Comparison of ENCODE assay signal across 16 cellular contexts in the genomic region with DNA sequence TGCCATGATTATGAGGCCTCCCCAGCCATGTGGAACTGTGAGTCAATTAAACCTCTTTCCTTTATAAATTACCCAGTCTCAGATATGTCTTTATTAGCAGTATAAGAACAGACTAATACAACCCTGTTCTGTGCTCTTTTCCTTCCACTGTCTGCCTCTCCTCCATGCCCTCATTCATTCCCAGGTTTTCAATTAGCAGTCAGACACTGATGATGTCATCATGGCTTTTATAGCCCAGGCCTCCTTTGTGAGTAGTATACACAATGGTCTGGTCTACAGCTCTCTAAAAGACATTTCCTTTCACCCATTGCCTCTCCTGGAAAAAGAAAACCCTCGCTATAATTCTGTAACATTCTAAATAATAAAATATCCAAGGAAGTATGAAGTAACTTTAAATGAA. TPM values are rescaled to one million over a fixed set of nuclear protein-coding genes. Genes with fewer than 3 reads are reported as not detected.
A peak's percentile ranks its signal among the peaks of the same experiment; 100 is the strongest.
DNase-seq lines count a peak whose midpoint lies in the region; TF ChIP-seq lines count a peak whose summit lies in the region.
"Had no signal": no experiment of that assay in that cellular context is flagged by ENCODE, and none has a peak within 500 bp of the region (broad histone marks: within the 10 kb centered on the region; RNA-seq: fewer than 3 reads in every experiment).

No MANE protein-coding gene starts in this region.

- POLR2A ChIA-PET in SK-N-SH (lab: Yijun Ruan, JAX): interaction anchor here (1.0 kb wide), 1 partner anchor 18 kb away, joined by 3 read pairs; no protein-coding TSS in a partner anchor
- POLR2A ChIA-PET in GM10248 (lab: Yijun Ruan, JAX): no interaction called here

- H3K27me3 ChIP-seq in mesendoderm (ENCODE audit: insufficient read depth, low read length, poor library complexity): no peaks in the 10 kb centered on the region
- H3K27me3 ChIP-seq in SK-N-SH (ENCODE audit: insufficient read depth): no peaks in the 10 kb centered on the region
- H3K27me3 ChIP-seq: BE2C had no signal

- no peak overlapping the region for H4K8ac ChIP-seq in mesendoderm (ENCODE audit: low read depth, low read length)

- no peak overlapping the region for H3K4me2 ChIP-seq in mesendoderm (ENCODE audit: low read length)
- H3K4me2 ChIP-seq in SK-N-SH: no peak overlapping the region

- no peak overlapping the region for H2BK120ac ChIP-seq in mesendoderm (ENCODE audit: low read depth, low read length)

- H3K23ac ChIP-seq in mesendoderm (ENCODE audit: low read length): no peak overlapping the region

- H3K36me3 ChIP-seq in mesendoderm (ENCODE audit: control insufficient read depth, insufficient read depth, low read length) (no peaks in the 10 kb centered on the region), SK-N-SH (replicated peaks in 1 of 2; ENCODE audit: control insufficient read depth in 1 of 2, insufficient read depth in 2 of 2, low read length in 1 of 2) (peaks cover 0 to 3% of the 10 kb centered on the region in 2 experiments)
- H3K36me3 ChIP-seq: BE2C had no signal

- H3K9me2 ChIP-seq in SK-N-SH: no peaks in the 10 kb centered on the region

- no peak overlapping the region for H2BK15ac ChIP-seq in mesendoderm (replicated peaks; ENCODE audit: low read depth)

- no peak overlapping the region for H3K4ac ChIP-seq in mesendoderm (ENCODE audit: low read depth, low read length)

- H3K79me2 ChIP-seq in mesendoderm (ENCODE audit: control insufficient read depth, insufficient read depth, low read length) (no peaks in the 10 kb centered on the region), SK-N-SH (ENCODE audit: insufficient read depth) (no peaks in the 10 kb centered on the region)

- no CpG with 5 or more reads among the region's 1 CpG for WGBS in mesendoderm (ENCODE audit: extremely low coverage, insufficient coverage, low lambda C conversion rate)
- WGBS in SK-N-SH (ENCODE audit: low lambda C conversion rate): 87% methylated on average over 1 of the region's 1 CpG

- no peak overlapping the region for H2AK5ac ChIP-seq in mesendoderm (ENCODE audit: low read length)

- CTCF ChIA-PET in SK-N-SH (lab: Yijun Ruan, JAX): interaction anchor here (1.2 kb wide), 1 partner anchor 19 kb away, joined by 3 read pairs; no protein-coding TSS in a partner anchor
- CTCF ChIA-PET in GM10248 (lab: Yijun Ruan, JAX): no interaction called here

- H4K20me1 ChIP-seq in SK-N-SH (ENCODE audit: insufficient read depth): no peaks in the 10 kb centered on the region

- H3K4me1 ChIP-seq in mesendoderm (ENCODE audit: control insufficient read depth, low read depth, low read length) (no peaks in the 10 kb centered on the region), SK-N-SH (ENCODE audit: control insufficient read depth in 1 of 2, insufficient read depth in 2 of 2, low read depth in 1 of 2, low read length in 1 of 2) (peaks cover 0 to 8% of the 10 kb centered on the region in 2 experiments; a peak in 2 of 4 replicates)

- no peak overlapping the region for H2AFZ ChIP-seq in SK-N-SH (ENCODE audit: low read depth)

- DNase-seq in NCI-H748 (lab: John Stamatoyannopoulos, UW; ENCODE audit: unreplicated experiment) (peak; percentile 9), NCI-H748 treated with DMSO at 0.1 percent for 48 hours (lab: John Stamatoyannopoulos, UW) (no peak), NCI-H69 (lab: John Stamatoyannopoulos, UW) (peak; percentile 81), mesendoderm (peak; percentile 16), SK-N-SH (no peak), GM10248 (ENCODE audit: extremely low spot score) (no peak)
- DNase-seq: BE2C; C1 segment of cervical spinal cord; CD4-positive, CD25-positive, alpha-beta regulatory T cell; CD8-positive, alpha-beta memory T cell; COR-L47; DMS 273 treated with DMSO at 0.1 percent for 48 hours; DMS53; DND-41; EL; H9 had no signal

- no peaks in the 10 kb centered on the region for H3F3A ChIP-seq in SK-N-SH (replicated peaks; ENCODE audit: insufficient read depth)

- H3K9me3 ChIP-seq in SK-N-SH: no peaks in the 10 kb centered on the region
- H3K9me3 ChIP-seq: BE2C had no signal

- H3K18ac ChIP-seq in mesendoderm (ENCODE audit: low read length): no peak overlapping the region

- H2BK5ac ChIP-seq in mesendoderm (ENCODE audit: low read length): no peak overlapping the region

- H3K27ac ChIP-seq in mesendoderm (ENCODE audit: low read depth, low read length): no peak overlapping the region
- H3K27ac ChIP-seq in SK-N-SH (ENCODE audit: low read depth in 2 of 2, low read length in 1 of 2): peak overlapping the region in 1 of 2 experiments; percentile 23; a peak in 1 of 4 replicates

- H3K56ac ChIP-seq in mesendoderm (ENCODE audit: low read length): no peak overlapping the region

- no peak for TF ChIP-seq EP300 in SK-N-SH (IDR thresholded peaks at IDR 0.05; ENCODE audit: borderline replicate concordance in 1 of 2, low read depth in 1 of 2, low read length in 1 of 2)

- no peak overlapping the region for H4K5ac ChIP-seq in mesendoderm (ENCODE audit: low read length)

- no peaks in the 10 kb centered on the region for H3K79me1 ChIP-seq in mesendoderm (ENCODE audit: low read length)

- H3K9ac ChIP-seq in mesendoderm (ENCODE audit: low read length): no peak overlapping the region
- H3K9ac ChIP-seq in SK-N-SH: no peak overlapping the region

- no peak for TF ChIP-seq CTCF in SK-N-SH (IDR thresholded peaks at IDR 0.05)
- no peak for TF ChIP-seq CTCF in GM10248 (IDR thresholded peaks at IDR 0.05; ENCODE audit: control extremely low read depth, extremely low read depth, low read depth, missing control alignments)

- TF ChIP-seq RAD21 in SK-N-SH (IDR thresholded peaks at IDR 0.05; ENCODE audit: low read length): no peak

- H3K4me3 ChIP-seq in mesendoderm (ENCODE audit: low read length) (no peak overlapping the region), SK-N-SH (ENCODE audit: low read depth in 2 of 2, low read length in 1 of 2) (no peak overlapping the region)

TF ChIP-seq in SK-N-SH, 30 proteins besides CTCF, POLR2A, EP300 and RAD21:
- no peak for TF ChIP-seq TCF12 (IDR thresholded peaks at IDR 0.05)
- TF ChIP-seq, protein P1, sequence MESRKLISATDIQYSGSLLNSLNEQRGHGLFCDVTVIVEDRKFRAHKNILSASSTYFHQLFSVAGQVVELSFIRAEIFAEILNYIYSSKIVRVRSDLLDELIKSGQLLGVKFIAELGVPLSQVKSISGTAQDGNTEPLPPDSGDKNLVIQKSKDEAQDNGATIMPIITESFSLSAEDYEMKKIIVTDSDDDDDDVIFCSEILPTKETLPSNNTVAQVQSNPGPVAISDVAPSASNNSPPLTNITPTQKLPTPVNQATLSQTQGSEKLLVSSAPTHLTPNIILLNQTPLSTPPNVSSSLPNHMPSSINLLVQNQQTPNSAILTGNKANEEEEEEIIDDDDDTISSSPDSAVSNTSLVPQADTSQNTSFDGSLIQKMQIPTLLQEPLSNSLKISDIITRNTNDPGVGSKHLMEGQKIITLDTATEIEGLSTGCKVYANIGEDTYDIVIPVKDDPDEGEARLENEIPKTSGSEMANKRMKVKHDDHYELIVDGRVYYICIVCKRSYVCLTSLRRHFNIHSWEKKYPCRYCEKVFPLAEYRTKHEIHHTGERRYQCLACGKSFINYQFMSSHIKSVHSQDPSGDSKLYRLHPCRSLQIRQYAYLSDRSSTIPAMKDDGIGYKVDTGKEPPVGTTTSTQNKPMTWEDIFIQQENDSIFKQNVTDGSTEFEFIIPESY (IDR thresholded peaks at IDR 0.05; ENCODE audit: borderline replicate concordance, low read depth): no peak
- TF ChIP-seq, protein P2, sequence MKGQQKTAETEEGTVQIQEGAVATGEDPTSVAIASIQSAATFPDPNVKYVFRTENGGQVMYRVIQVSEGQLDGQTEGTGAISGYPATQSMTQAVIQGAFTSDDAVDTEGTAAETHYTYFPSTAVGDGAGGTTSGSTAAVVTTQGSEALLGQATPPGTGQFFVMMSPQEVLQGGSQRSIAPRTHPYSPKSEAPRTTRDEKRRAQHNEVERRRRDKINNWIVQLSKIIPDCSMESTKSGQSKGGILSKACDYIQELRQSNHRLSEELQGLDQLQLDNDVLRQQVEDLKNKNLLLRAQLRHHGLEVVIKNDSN (IDR thresholded peaks at IDR 0.05; ENCODE audit: borderline replicate concordance, low read depth): no peak

RNA-seq across cellular contexts. Expression of a gene that starts 25.5 kb away (rescaled TPM):
- polyA plus RNA-seq in mesendoderm (2013, experiment 1 of 2): 0.20 TPM
- polyA plus RNA-seq in mesendoderm (2013, experiment 2 of 2): 0.22 TPM
- 0.20 and 0.36 TPM in 2 replicates for polyA plus RNA-seq in SK-N-SH (2012; rRNA removed)
- 0.85 and 1.6 TPM in 2 replicates for polyA plus RNA-seq in SK-N-SH (2012; cell fraction: cytosol; rRNA removed)
- polyA plus RNA-seq in SK-N-SH (2012; cell fraction: nucleus; rRNA removed): 0.62 and 0.75 TPM in 2 replicates
- polyA plus RNA-seq: CD8-positive, alpha-beta memory T cell had no signal

Comparison
In these comparisons a context has a peak if more than half of its experiments do, and no peak if none do; other contexts are left out.
1. DNase-seq: peak in NCI-H748 (single experiment), NCI-H69 (single experiment) and mesendoderm (single experiment); none in NCI-H748 treated with DMSO at 0.1 percent for 48 hours (single experiment), SK-N-SH (single experiment) and GM10248 (single experiment).